13 cellular contexts compared by ENCODE assay signal in genomic region chr6:105798057-105798456, GRCh38.
DNase-seq lines count a peak whose midpoint lies in the region; ATAC-seq and TF ChIP-seq lines count a peak whose summit lies in the region.
"Had no signal": no experiment of that assay in that cellular context is flagged by ENCODE, and none has a peak within 500 bp of the region (broad histone marks: within the 10 kb centered on the region; RNA-seq: fewer than 3 reads in every experiment).

No MANE protein-coding gene starts in this region.

- H3K27me3 ChIP-seq in PC-9 (ENCODE audit: insufficient read depth, low read depth): no peaks in the 10 kb centered on the region
- H3K27me3 ChIP-seq: upper lobe of left lung had no signal

- peaks cover 60% of the 10 kb centered on the region for H3K4me1 ChIP-seq in PC-9 (replicated peaks; ENCODE audit: insufficient read depth)

- H2AFZ ChIP-seq in PC-9: peak overlapping the region; percentile 59; the same call in 1 of the 2 replicates

- no peaks in the 10 kb centered on the region for H3K9me2 ChIP-seq in PC-9 (ENCODE audit: insufficient read depth)

- intact Hi-C loops in PC-9 (cut with micrococcal nuclease; ENCODE audit: unreplicated experiment): loop anchor here (10.0 kb wide), 1 partner anchor 427 kb away; no protein-coding TSS in a partner anchor

- H3F3A ChIP-seq in PC-9 (ENCODE audit: insufficient read depth, low read depth): peaks cover 37% of the 10 kb centered on the region

- CTCF ChIA-PET in PC-9 (lab: Charles Lee): no interaction called here

- H4K20me1 ChIP-seq in PC-9 (ENCODE audit: insufficient read depth): no peaks in the 10 kb centered on the region

- peaks cover 10% of the 10 kb centered on the region for H3K9me3 ChIP-seq in PC-9 (ENCODE audit: insufficient read depth, low read depth)
- H3K9me3 ChIP-seq: upper lobe of left lung had no signal

- TF ChIP-seq CTCF in AG10803 (conservative IDR thresholded peaks at IDR 0.05; ENCODE audit: low read length) (no peak), PC-9 (conservative IDR thresholded peaks at IDR 0.05) (no peak), fibroblast of pulmonary artery (IDR thresholded peaks at IDR 0.05; ENCODE audit: low read length, missing control alignments) (no peak)

- H3K36me3 ChIP-seq in PC-9 (ENCODE audit: low read depth): no peaks in the 10 kb centered on the region
- H3K36me3 ChIP-seq: upper lobe of left lung had no signal

- H3K79me2 ChIP-seq in PC-9 (ENCODE audit: low read depth): no peaks in the 10 kb centered on the region

- H3K27ac ChIP-seq in PC-9: peak overlapping the region; percentile 84

- no TSS peak for BruUV-seq in PC-9 (replicated peaks; lab: Mats Ljungman, UMichigan)

- no peak for ATAC-seq in HG03442 (IDR thresholded peaks at IDR 0.05; ENCODE audit: unreplicated experiment)

- H3K4me3 ChIP-seq in AG10803 (ENCODE audit: low read length) (peak overlapping the region; percentile 25), PC-9 (no peak overlapping the region; the same call in 1 of the 2 replicates), fibroblast of pulmonary artery (replicated peaks; ENCODE audit: low read depth, low read length) (no peak overlapping the region)
- H3K4me3 ChIP-seq: upper lobe of left lung had no signal

- DNase-seq in AG10803 (ENCODE audit: low read depth) (peak; percentile 94), PC-9 (peak in 1 of 2 experiments; percentile 80), fibroblast of pulmonary artery (ENCODE audit: low read depth) (peak; percentile 22), renal cortical epithelial cell (ENCODE audit: low read depth) (peak; percentile 67), NCI-H1436 treated with DMSO at 0.1 percent for 48 hours (lab: John Stamatoyannopoulos, UW) (no peak), SW 1271 (lab: John Stamatoyannopoulos, UW) (no peak), KG1 (lab: John Stamatoyannopoulos, UW) (no peak)
- DNase-seq: activated CD4-positive, alpha-beta T cell treated with anti-CD3 and anti-CD28 coated beads, Interleukin-2, amount 50 U/mL, for 1 hour; activated naive CD4-positive, alpha-beta T cell treated with anti-CD3 and anti-CD28 coated beads for 36 hours; CD8-positive, alpha-beta memory T cell; immature natural killer cell; upper lobe of left lung had no signal

- POLR2A ChIA-PET in PC-9 (lab: Charles Lee; ENCODE audit: unreplicated experiment): no interaction called here

- H3K4me2 ChIP-seq in PC-9: peak overlapping the region; percentile 54

Comparison
In these comparisons a context has a peak if more than half of its experiments do, and no peak if none do; other contexts are left out.
1. DNase-seq: peak in AG10803 (single experiment), fibroblast of pulmonary artery (single experiment) and renal cortical epithelial cell (single experiment); none in NCI-H1436 treated with DMSO at 0.1 percent for 48 hours (single experiment), SW 1271 (0 of 2) and KG1 (single experiment).